6 cellular contexts compared by ENCODE assay signal in the genomic region with DNA sequence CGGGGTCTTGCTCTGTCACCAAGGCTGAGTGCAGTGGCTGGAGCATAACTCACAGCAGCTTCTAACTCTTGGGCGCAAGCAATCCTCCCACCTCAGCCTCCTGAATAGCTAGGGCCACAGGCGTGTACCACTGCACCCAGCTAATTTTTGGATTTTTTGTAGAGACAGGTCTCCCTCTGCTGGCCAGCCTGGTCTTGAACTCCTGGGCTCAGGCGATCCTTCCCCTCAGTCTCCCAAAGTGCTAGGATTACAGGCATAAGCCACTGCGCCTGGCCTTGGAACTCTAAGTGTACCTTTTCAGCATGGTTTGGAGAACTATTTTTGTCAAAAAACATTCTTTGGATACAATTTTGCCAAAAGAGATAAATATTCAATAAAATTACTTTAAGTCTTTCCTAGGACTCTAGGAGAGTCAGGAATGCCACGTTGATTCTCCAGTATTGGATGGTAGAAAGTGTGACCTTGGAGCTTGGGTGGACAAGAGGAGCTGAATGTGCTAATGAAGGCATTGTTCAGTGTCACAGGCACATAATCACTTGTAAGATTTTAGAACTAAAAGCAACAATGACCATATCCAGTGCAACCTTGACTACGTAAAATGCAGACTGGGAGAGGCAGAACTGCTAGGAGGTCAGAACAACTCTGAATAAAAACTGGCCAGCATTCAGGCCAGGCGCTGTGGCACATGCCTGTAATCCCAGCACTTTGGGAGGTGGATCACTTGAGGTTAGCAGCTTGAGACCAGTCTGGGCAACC. TPM values are rescaled to one million over a fixed set of nuclear protein-coding genes. Genes with fewer than 3 reads are reported as not detected.
DNase-seq lines count a peak whose midpoint lies in the region; ATAC-seq and TF ChIP-seq lines count a peak whose summit lies in the region.

No MANE protein-coding gene starts in this region.

- no peaks in the 10 kb centered on the region for H3F3A ChIP-seq in Loucy (ENCODE audit: low read depth)

- H2AFZ ChIP-seq in Loucy (ENCODE audit: low read length), result no peak overlapping the region

- H3K4me2 ChIP-seq in Loucy (ENCODE audit: low read depth, low read length, poor library complexity, severe bottlenecking), result peak overlapping the region; percentile 96

- H3K79me2 ChIP-seq in Loucy (ENCODE audit: insufficient read depth, low read length), result peaks cover 83% of the 10 kb centered on the region

- H3K9me3 ChIP-seq in BE2C (no peaks in the 10 kb centered on the region), Loucy (ENCODE audit: insufficient read depth, low read depth, low read length) (no peaks in the 10 kb centered on the region)

- TF ChIP-seq CTCF in BE2C (IDR thresholded peaks at IDR 0.05; ENCODE audit: low read depth, low read length), result peak; percentile 70
- peak; percentile 72 for TF ChIP-seq CTCF in Loucy (conservative IDR thresholded peaks at IDR 0.05; ENCODE audit: low read length)
- peak; percentile 57 for TF ChIP-seq CTCF in kidney epithelial cell (IDR thresholded peaks at IDR 0.05; ENCODE audit: insufficient read depth, low read length, poor library complexity, severe bottlenecking)

- H3K4me3 Mint-ChIP-seq in activated CD8-positive, alpha-beta memory T cell treated with anti-CD3 and anti-CD28 coated beads, Interleukin-2, amount 10 ng/mL, durations not matched to agents 7 days and 5 days, result peak overlapping the region; percentile 26

- peaks cover 72% of the 10 kb centered on the region for H4K20me1 ChIP-seq in Loucy (ENCODE audit: insufficient read depth, low read length, poor library complexity, severe bottlenecking)

- no peaks in the 10 kb centered on the region for H3K9me3 Mint-ChIP-seq in activated CD8-positive, alpha-beta memory T cell treated with anti-CD3 and anti-CD28 coated beads, Interleukin-2, amount 10 ng/mL, durations not matched to agents 7 days and 5 days (ENCODE audit: low read depth)

- peaks cover 51% of the 10 kb centered on the region for H3K36me3 ChIP-seq in BE2C
- peaks cover 48% of the 10 kb centered on the region for H3K36me3 ChIP-seq in Loucy (ENCODE audit: insufficient read depth, low read length)
- H3K36me3 ChIP-seq in kidney epithelial cell (ENCODE audit: control insufficient read depth, insufficient read depth, low read length), result peaks cover 3% of the 10 kb centered on the region

- H3K27ac Mint-ChIP-seq in activated CD8-positive, alpha-beta memory T cell treated with anti-CD3 and anti-CD28 coated beads, Interleukin-2, amount 10 ng/mL, durations not matched to agents 7 days and 5 days, result peak overlapping the region; percentile 14

- no peak overlapping the region for H3K4me3 ChIP-seq in BE2C (ENCODE audit: low read depth, low read length)
- peak overlapping the region; percentile 97 for H3K4me3 ChIP-seq in Loucy (ENCODE audit: low read length, poor library complexity, severe bottlenecking)
- H3K4me3 ChIP-seq in kidney epithelial cell (ENCODE audit: low read depth, low read length), result no peak overlapping the region

- H3K4me1 ChIP-seq in BE2C (no peaks in the 10 kb centered on the region), Loucy (ENCODE audit: insufficient read depth, low read length, poor library complexity, severe bottlenecking) (peaks cover 49% of the 10 kb centered on the region)

- H3K27me3 Mint-ChIP-seq in activated CD8-positive, alpha-beta memory T cell treated with anti-CD3 and anti-CD28 coated beads, Interleukin-2, amount 10 ng/mL, durations not matched to agents 7 days and 5 days, result no peaks in the 10 kb centered on the region

- H3K27me3 ChIP-seq in BE2C (no peaks in the 10 kb centered on the region), Loucy (ENCODE audit: insufficient read depth, low read length, poor library complexity, severe bottlenecking) (no peaks in the 10 kb centered on the region), kidney epithelial cell (ENCODE audit: control insufficient read depth, insufficient read depth, low read length) (no peaks in the 10 kb centered on the region)

- no peaks in the 10 kb centered on the region for H3K9me2 ChIP-seq in Loucy (replicated peaks; ENCODE audit: low read depth, low read length)

- no peak for ATAC-seq in activated CD8-positive, alpha-beta memory T cell treated with anti-CD3 and anti-CD28 coated beads, Interleukin-2, amount 10 ng/mL, durations not matched to agents 7 days and 5 days
- ATAC-seq in HG03159 (IDR thresholded peaks at IDR 0.05; ENCODE audit: unreplicated experiment), result no peak

- CTCF ChIA-PET in activated CD8-positive, alpha-beta memory T cell treated with anti-CD3 and anti-CD28 coated beads, Interleukin-2, amount 10 ng/mL, durations not matched to agents 7 days and 5 days (lab: Charles Lee), result interaction anchor here (0.6 to 4.7 kb wide), 20 partner anchors 8 to 1079 kb away, joined by 3 to 30 read pairs (median 5); a partner anchor contains a TSS

- peak overlapping the region; percentile 81 for H3K9ac ChIP-seq in Loucy (ENCODE audit: low read depth, low read length, poor library complexity, severe bottlenecking)

- H3K36me3 Mint-ChIP-seq in activated CD8-positive, alpha-beta memory T cell treated with anti-CD3 and anti-CD28 coated beads, Interleukin-2, amount 10 ng/mL, durations not matched to agents 7 days and 5 days, result peaks cover 52% of the 10 kb centered on the region

- DNase-seq in BE2C (peak; percentile 55), kidney epithelial cell (ENCODE audit: low read depth) (no peak), A172 (ENCODE audit: low spot score) (no peak)
- peak; percentile 60 for DNase-seq in activated CD8-positive, alpha-beta memory T cell treated with anti-CD3 and anti-CD28 coated beads, Interleukin-2, amount 10 ng/mL, durations not matched to agents 7 days and 5 days

- H3K4me1 Mint-ChIP-seq in activated CD8-positive, alpha-beta memory T cell treated with anti-CD3 and anti-CD28 coated beads, Interleukin-2, amount 10 ng/mL, durations not matched to agents 7 days and 5 days, result peaks cover 34% of the 10 kb centered on the region

RNA-seq across cellular contexts. Expression of a gene that starts 2.8 kb away (rescaled TPM):
- polyA plus RNA-seq in BE2C (2012; ENCODE audit: insufficient read depth, insufficient read length, low read depth), result 624 TPM
- total RNA-seq in activated CD8-positive, alpha-beta memory T cell treated with anti-CD3 and anti-CD28 coated beads, Interleukin-2, amount 10 ng/mL, durations not matched to agents 7 days and 5 days, result 100 to 1,000 TPM; 195 to 240 TPM
- total RNA-seq in kidney epithelial cell, result 76.3 and 94.7 TPM in 2 replicates
- total RNA-seq in A172 (2014; rRNA removed; shearing (Covaris generic)), result 189 and 207 TPM in 2 replicates

RNA-seq across cellular contexts. Expression of a gene that starts 20.5 kb away (rescaled TPM):
- 28.9 TPM for polyA plus RNA-seq in BE2C (2012; ENCODE audit: insufficient read depth, insufficient read length, low read depth)
- total RNA-seq in activated CD8-positive, alpha-beta memory T cell treated with anti-CD3 and anti-CD28 coated beads, Interleukin-2, amount 10 ng/mL, durations not matched to agents 7 days and 5 days, result 10 to 100 TPM; 25.3 to 32.7 TPM
- total RNA-seq in kidney epithelial cell, result 22.5 and 25.7 TPM in 2 replicates
- total RNA-seq in A172 (2014; rRNA removed; shearing (Covaris generic)), result 19.8 and 22.3 TPM in 2 replicates

RNA-seq across cellular contexts. Expression of a gene that starts 20.6 kb away (rescaled TPM):
- polyA plus RNA-seq in BE2C (2012; ENCODE audit: insufficient read depth, insufficient read length, low read depth), result 73.5 TPM
- 10 to 100 TPM; 26.8 to 38.0 TPM for total RNA-seq in activated CD8-positive, alpha-beta memory T cell treated with anti-CD3 and anti-CD28 coated beads, Interleukin-2, amount 10 ng/mL, durations not matched to agents 7 days and 5 days
- 43.4 and 57.1 TPM in 2 replicates for total RNA-seq in kidney epithelial cell
- 67.3 and 73.1 TPM in 2 replicates for total RNA-seq in A172 (2014; rRNA removed; shearing (Covaris generic))

RNA-seq across cellular contexts. Expression of a gene that starts 28.8 kb away (rescaled TPM):
- polyA plus RNA-seq in BE2C (2012; ENCODE audit: insufficient read depth, insufficient read length, low read depth), result 2,740 TPM
- 100 to 1,000 TPM; 329 to 408 TPM for total RNA-seq in activated CD8-positive, alpha-beta memory T cell treated with anti-CD3 and anti-CD28 coated beads, Interleukin-2, amount 10 ng/mL, durations not matched to agents 7 days and 5 days
- 561 and 615 TPM in 2 replicates for total RNA-seq in kidney epithelial cell
- total RNA-seq in A172 (2014; rRNA removed; shearing (Covaris generic)), result 636 and 726 TPM in 2 replicates

RNA-seq across cellular contexts. Expression of a gene that starts 29.2 kb away (rescaled TPM):
- 707 TPM for polyA plus RNA-seq in BE2C (2012; ENCODE audit: insufficient read depth, insufficient read length, low read depth)
- total RNA-seq in activated CD8-positive, alpha-beta memory T cell treated with anti-CD3 and anti-CD28 coated beads, Interleukin-2, amount 10 ng/mL, durations not matched to agents 7 days and 5 days, result 100 to 1,000 TPM; 190 to 264 TPM
- 380 and 381 TPM in 2 replicates for total RNA-seq in kidney epithelial cell
- 570 and 573 TPM in 2 replicates for total RNA-seq in A172 (2014; rRNA removed; shearing (Covaris generic))

Comparison
In these comparisons a context has a peak if more than half of its experiments do, and no peak if none do; other contexts are left out.
1. DNase-seq: peak in BE2C (single experiment) and activated CD8-positive, alpha-beta memory T cell treated with anti-CD3 and anti-CD28 coated beads, Interleukin-2, amount 10 ng/mL, durations not matched to agents 7 days and 5 days (single experiment); none in kidney epithelial cell (single experiment) and A172 (single experiment).
2. Peak in every context shown above with its lines, with median percentiles within 50 percentile points of each other: CTCF ChIP-seq.